Comparison of ENCODE assay signal across 8 cellular contexts in genomic region chr3:4976109-4976508, GRCh38. TPM values are rescaled to one million over a fixed set of nuclear protein-coding genes. Genes with fewer than 3 reads are reported as not detected.
A peak's percentile ranks its signal among the peaks of the same experiment; 100 is the strongest.
DNase-seq lines count a peak whose midpoint lies in the region; ATAC-seq and TF ChIP-seq lines count a peak whose summit lies in the region.

No MANE protein-coding gene starts in this region.

- H4K20me1 ChIP-seq in smooth muscle cell (ENCODE audit: low read depth): peaks cover 15% of the 10 kb centered on the region

- peak; percentile 82 for DNase-seq in activated CD8-positive, alpha-beta memory T cell treated with anti-CD3 and anti-CD28 coated beads, Interleukin-2, amount 10 ng/mL, durations not matched to agents 7 days and 5 days
- DNase-seq in activated CD8-positive, alpha-beta memory T cell treated with anti-CD3 and anti-CD28 coated beads for 24 hours: no peak
- peak; percentile 67 for DNase-seq in NCI-H226
- peak; percentile 40 for DNase-seq in activated T-helper 1 cell treated with anti-CD3 and anti-CD28 coated beads, Interleukin-12 subunit alpha, Interleukin-12 subunit beta, Interleukin-2, Interleukin-4 antibody, amounts not matched to agents 30 ng/mL and 10 ng/mL and 1 ng/mL, durations not matched to agents 14 hours and 24 hours and 36 hours (ENCODE audit: low spot score)
- peak; percentile 58 for DNase-seq in left cardiac atrium
- DNase-seq in smooth muscle cell (lab: John Stamatoyannopoulos, UW; ENCODE audit: unreplicated experiment): no peak
- DNase-seq in AG20443 (ENCODE audit: low spot score): no peak

- H3K9me3 ChIP-seq in smooth muscle cell (replicated peaks; ENCODE audit: low read depth): no peaks in the 10 kb centered on the region

- intact Hi-C loops in activated T-helper 1 cell treated with anti-CD3 and anti-CD28 coated beads, Interleukin-12 subunit alpha, Interleukin-12 subunit beta, Interleukin-2, Interleukin-4 antibody, amounts not matched to agents 30 ng/mL and 10 ng/mL and 1 ng/mL, durations not matched to agents 14 hours and 24 hours and 36 hours (cut with micrococcal nuclease): loop anchor here (1.0 to 2.0 kb wide), 3 partner anchors 49 to 254 kb away; partner anchors contain the start of gene ARL8B
- intact Hi-C loops in left cardiac atrium (cut with DNase I): loop anchor here in 1 of 2 donors (10.0 kb wide), 1 partner anchor 101 kb away; no protein-coding TSS in a partner anchor

- peaks cover 40% of the 10 kb centered on the region for H3K36me3 Mint-ChIP-seq in activated CD8-positive, alpha-beta memory T cell treated with anti-CD3 and anti-CD28 coated beads, Interleukin-2, amount 10 ng/mL, durations not matched to agents 7 days and 5 days
- peaks cover 26% of the 10 kb centered on the region for H3K36me3 Mint-ChIP-seq in activated T-helper 1 cell treated with anti-CD3 and anti-CD28 coated beads, Interleukin-12 subunit alpha, Interleukin-12 subunit beta, Interleukin-2, Interleukin-4 antibody, amounts not matched to agents 30 ng/mL and 10 ng/mL and 1 ng/mL, durations not matched to agents 14 hours and 24 hours and 36 hours (ENCODE audit: low read depth)

- H3K4me1 Mint-ChIP-seq in activated CD8-positive, alpha-beta memory T cell treated with anti-CD3 and anti-CD28 coated beads, Interleukin-2, amount 10 ng/mL, durations not matched to agents 7 days and 5 days: peaks cover 35% of the 10 kb centered on the region
- peaks cover 39% of the 10 kb centered on the region for H3K4me1 Mint-ChIP-seq in activated T-helper 1 cell treated with anti-CD3 and anti-CD28 coated beads, Interleukin-12 subunit alpha, Interleukin-12 subunit beta, Interleukin-2, Interleukin-4 antibody, amounts not matched to agents 30 ng/mL and 10 ng/mL and 1 ng/mL, durations not matched to agents 14 hours and 24 hours and 36 hours (ENCODE audit: low read depth)

- no peaks in the 10 kb centered on the region for H3K9me3 Mint-ChIP-seq in activated CD8-positive, alpha-beta memory T cell treated with anti-CD3 and anti-CD28 coated beads, Interleukin-2, amount 10 ng/mL, durations not matched to agents 7 days and 5 days (ENCODE audit: low read depth)
- peaks cover 27% of the 10 kb centered on the region for H3K9me3 Mint-ChIP-seq in activated T-helper 1 cell treated with anti-CD3 and anti-CD28 coated beads, Interleukin-12 subunit alpha, Interleukin-12 subunit beta, Interleukin-2, Interleukin-4 antibody, amounts not matched to agents 30 ng/mL and 10 ng/mL and 1 ng/mL, durations not matched to agents 14 hours and 24 hours and 36 hours

- peak overlapping the region; percentile 27 for H2AFZ ChIP-seq in smooth muscle cell (ENCODE audit: low read depth)

- peak overlapping the region; percentile 95 for H3K9ac ChIP-seq in smooth muscle cell (ENCODE audit: low read depth)

- peak overlapping the region; percentile 99 for H3K27ac Mint-ChIP-seq in activated CD8-positive, alpha-beta memory T cell treated with anti-CD3 and anti-CD28 coated beads, Interleukin-2, amount 10 ng/mL, durations not matched to agents 7 days and 5 days
- H3K27ac Mint-ChIP-seq in activated T-helper 1 cell treated with anti-CD3 and anti-CD28 coated beads, Interleukin-12 subunit alpha, Interleukin-12 subunit beta, Interleukin-2, Interleukin-4 antibody, amounts not matched to agents 30 ng/mL and 10 ng/mL and 1 ng/mL, durations not matched to agents 14 hours and 24 hours and 36 hours: peak overlapping the region; percentile 100

- H3K27ac ChIP-seq in smooth muscle cell (ENCODE audit: low read depth): peak overlapping the region; percentile 99

- H3K27me3 ChIP-seq in smooth muscle cell (ENCODE audit: low read depth): no peaks in the 10 kb centered on the region

- H3K36me3 ChIP-seq in smooth muscle cell (ENCODE audit: low read depth): no peaks in the 10 kb centered on the region

- H3K4me3 Mint-ChIP-seq in activated CD8-positive, alpha-beta memory T cell treated with anti-CD3 and anti-CD28 coated beads, Interleukin-2, amount 10 ng/mL, durations not matched to agents 7 days and 5 days: no peak overlapping the region
- peak overlapping the region; percentile 91 for H3K4me3 Mint-ChIP-seq in activated T-helper 1 cell treated with anti-CD3 and anti-CD28 coated beads, Interleukin-12 subunit alpha, Interleukin-12 subunit beta, Interleukin-2, Interleukin-4 antibody, amounts not matched to agents 30 ng/mL and 10 ng/mL and 1 ng/mL, durations not matched to agents 14 hours and 24 hours and 36 hours

- TF ChIP-seq CTCF in smooth muscle cell (IDR thresholded peaks at IDR 0.05; ENCODE audit: borderline replicate concordance, insufficient read depth, poor library complexity, severe bottlenecking): peak; percentile 60

- CTCF ChIA-PET in activated CD8-positive, alpha-beta memory T cell treated with anti-CD3 and anti-CD28 coated beads, Interleukin-2, amount 10 ng/mL, durations not matched to agents 7 days and 5 days (lab: Charles Lee): interaction anchor here (0.6 to 13.2 kb wide), 37 partner anchors 21 to 266 kb away, joined by 3 to 212 read pairs (median 4); partner anchors contain the start of gene ARL8B

- H3F3A ChIP-seq in smooth muscle cell (ENCODE audit: low read depth): peaks cover 21% of the 10 kb centered on the region

- peaks cover 13% of the 10 kb centered on the region for H3K4me1 ChIP-seq in smooth muscle cell (ENCODE audit: low read depth)

- peaks cover 18% of the 10 kb centered on the region for H3K79me2 ChIP-seq in smooth muscle cell (ENCODE audit: low read depth)

- 33% methylated on average over 4 of the region's 4 CpGs for WGBS in smooth muscle cell (ENCODE audit: low lambda C conversion rate)

- H3K27me3 Mint-ChIP-seq in activated CD8-positive, alpha-beta memory T cell treated with anti-CD3 and anti-CD28 coated beads, Interleukin-2, amount 10 ng/mL, durations not matched to agents 7 days and 5 days: no peaks in the 10 kb centered on the region
- H3K27me3 Mint-ChIP-seq in activated T-helper 1 cell treated with anti-CD3 and anti-CD28 coated beads, Interleukin-12 subunit alpha, Interleukin-12 subunit beta, Interleukin-2, Interleukin-4 antibody, amounts not matched to agents 30 ng/mL and 10 ng/mL and 1 ng/mL, durations not matched to agents 14 hours and 24 hours and 36 hours (ENCODE audit: insufficient read depth): no peaks in the 10 kb centered on the region

- no peak for ATAC-seq in activated CD8-positive, alpha-beta memory T cell treated with anti-CD3 and anti-CD28 coated beads, Interleukin-2, amount 10 ng/mL, durations not matched to agents 7 days and 5 days
- ATAC-seq in left cardiac atrium (no peak), HG03460 (IDR thresholded peaks at IDR 0.05; ENCODE audit: unreplicated experiment) (no peak)

- no peak overlapping the region for H3K4me3 ChIP-seq in smooth muscle cell

- H3K4me2 ChIP-seq in smooth muscle cell: peak overlapping the region; percentile 88

RNA-seq across cellular contexts. Expression of gene BHLHE40, which starts 3.1 kb away (rescaled TPM):
- total RNA-seq in activated CD8-positive, alpha-beta memory T cell treated with anti-CD3 and anti-CD28 coated beads, Interleukin-2, amount 10 ng/mL, durations not matched to agents 7 days and 5 days: 100 to 1,000 TPM; 281 to 491 TPM
- total RNA-seq in activated T-helper 1 cell treated with anti-CD3 and anti-CD28 coated beads, Interleukin-12 subunit alpha, Interleukin-12 subunit beta, Interleukin-2, Interleukin-4 antibody, amounts not matched to agents 30 ng/mL and 10 ng/mL and 1 ng/mL, durations not matched to agents 14 hours and 24 hours and 36 hours: 449 and 458 TPM in 2 replicates
- total RNA-seq in left cardiac atrium (10 to 100 TPM; 31.1 to 85.6 TPM), smooth muscle cell (170 and 195 TPM in 2 replicates)
- 209 and 241 TPM in 2 replicates for polyA plus RNA-seq in smooth muscle cell

Comparison
In these comparisons a context has a peak if more than half of its experiments do, and no peak if none do; other contexts are left out.
1. DNase-seq: peak in activated CD8-positive, alpha-beta memory T cell treated with anti-CD3 and anti-CD28 coated beads, Interleukin-2, amount 10 ng/mL, durations not matched to agents 7 days and 5 days (single experiment), NCI-H226 (single experiment), activated T-helper 1 cell treated with anti-CD3 and anti-CD28 coated beads, Interleukin-12 subunit alpha, Interleukin-12 subunit beta, Interleukin-2, Interleukin-4 antibody, amounts not matched to agents 30 ng/mL and 10 ng/mL and 1 ng/mL, durations not matched to agents 14 hours and 24 hours and 36 hours (single experiment) and left cardiac atrium (single experiment); none in activated CD8-positive, alpha-beta memory T cell treated with anti-CD3 and anti-CD28 coated beads for 24 hours (single experiment), smooth muscle cell (single experiment) and AG20443 (single experiment).